In the genomic region with DNA sequence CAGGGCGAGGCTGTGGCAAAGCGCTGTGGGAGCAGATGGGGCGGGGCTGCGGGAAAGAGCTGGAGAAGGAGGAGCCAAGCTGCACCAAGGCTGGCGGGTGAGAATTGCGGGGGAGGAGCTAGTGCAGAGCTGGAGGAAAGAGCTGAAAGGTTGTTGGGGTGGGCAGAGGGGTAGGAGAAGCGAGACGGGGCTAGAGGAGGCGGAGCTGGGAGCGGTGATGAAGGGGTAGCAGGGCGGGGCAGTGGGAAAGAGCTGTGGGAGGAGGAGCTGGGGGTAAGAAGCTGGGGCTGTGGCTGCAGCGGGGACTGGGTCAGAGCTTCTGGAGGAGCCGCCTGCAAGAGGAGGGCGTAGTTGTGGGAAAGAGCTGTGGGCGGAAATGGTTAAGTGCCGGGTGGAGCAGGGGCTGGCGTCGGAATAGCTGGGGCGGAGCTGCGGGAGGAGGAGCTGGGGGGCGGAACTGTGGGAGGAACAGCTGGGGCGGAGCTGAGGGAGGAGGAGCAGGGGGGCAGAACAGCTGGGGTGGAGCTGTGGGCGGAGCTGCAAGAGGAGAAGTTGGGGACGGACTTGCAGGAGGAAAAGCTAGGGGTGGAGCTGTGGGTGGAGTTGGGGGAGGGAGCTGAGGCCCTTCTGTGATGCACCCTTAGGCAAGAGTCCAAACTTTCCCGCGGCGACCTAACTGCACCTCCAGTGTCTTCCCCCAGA, we compare ENCODE assay signal across 8 cellular contexts.
DNase-seq lines count a peak whose midpoint lies in the region; ATAC-seq lines count a peak whose summit lies in the region.

No MANE protein-coding gene starts in this region.

- ATAC-seq in GM19025 (IDR thresholded peaks at IDR 0.05; ENCODE audit: low read depth, unreplicated experiment) = peak; percentile 41
- peak; percentile 44 for ATAC-seq in HG03280 (IDR thresholded peaks at IDR 0.05; ENCODE audit: unreplicated experiment)

- DNase-seq in AML-193 (lab: John Stamatoyannopoulos, UW) = peak; percentile 74 to 77
- DNase-seq in NCI-H345 (lab: John Stamatoyannopoulos, UW) = peak; percentile 94
- peak; percentile 68 for DNase-seq in activated CD4-positive, CD25-positive, alpha-beta regulatory T cell treated with anti-CD3 and anti-CD28 coated beads, Interleukin-2, amount 50 U/mL, for 16 hours (ENCODE audit: low read depth, low spot score)
- peak; percentile 91 for DNase-seq in cerebellar cortex (ENCODE audit: low spot score)
- DNase-seq in islet precursor cell = peak; percentile 98
- DNase-seq in stimulated activated CD4-positive, alpha-beta T cell treated with anti-CD3 and anti-CD28 coated beads, Interleukin-12 subunit alpha, Interleukin-12 subunit beta, amount 100 ng/mL, for 4 hours = peak; percentile 81

Comparison
In these comparisons a context has a peak if more than half of its experiments do, and no peak if none do; other contexts are left out.
1. Peak in every context shown above with its lines: DNase-seq and ATAC-seq.